ENCODE assay signal across 26 cellular contexts in the genomic region with DNA sequence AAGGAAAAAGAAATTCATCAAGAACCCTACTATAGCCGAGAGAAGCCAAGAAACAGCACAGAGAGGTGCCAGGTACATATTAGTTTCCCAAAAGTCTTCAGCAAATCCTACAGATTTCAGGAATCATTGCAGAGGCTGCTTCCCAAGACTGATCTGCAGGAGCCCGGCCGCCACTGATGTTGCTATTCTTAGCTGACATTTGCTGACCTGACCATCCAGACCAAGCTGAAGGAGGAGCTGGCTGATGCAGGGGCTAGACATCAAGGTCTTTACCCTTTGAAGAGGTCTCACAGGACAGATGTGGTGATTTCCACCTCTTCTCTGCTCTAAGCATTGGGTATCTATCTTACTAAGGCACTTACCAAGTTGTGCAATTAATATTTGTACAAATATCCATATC.
A peak's percentile ranks its signal among the peaks of the same experiment; 100 is the strongest.
DNase-seq lines count a peak whose midpoint lies in the region; ATAC-seq and TF ChIP-seq lines count a peak whose summit lies in the region.
"Had no signal": no experiment of that assay in that cellular context is flagged by ENCODE, and none has a peak within 500 bp of the region (broad histone marks: within the 10 kb centered on the region; RNA-seq: fewer than 3 reads in every experiment).

No MANE protein-coding gene starts in this region.

- DNase-seq in Karpas-422 (no peak), caudate nucleus (lab: John Stamatoyannopoulos, UW) (no peak), dorsolateral prefrontal cortex (no peak), neural progenitor cell (ENCODE audit: low spot score) (no peak), mesenteric fat pad (ENCODE audit: low spot score) (no peak), cardiac septum (ENCODE audit: low spot score) (no peak), stomach (no peak)
- DNase-seq: 8988T; ACHN; BE2C; C1 segment of cervical spinal cord; CD4-positive, alpha-beta memory T cell; CD4-positive, CD25-positive, alpha-beta regulatory T cell; CD8-positive, alpha-beta memory T cell; COR-L47; DMS 273 treated with DMSO at 0.1 percent for 48 hours; DMS153; DMS53; DMS79; DND-41; EL; GDM1 had no signal

- peaks cover 5% of the 10 kb centered on the region for H3K27me3 Mint-ChIP-seq in neural progenitor cell (ENCODE audit: insufficient read depth, low read depth)
- H3K27me3 Mint-ChIP-seq: CD4-positive, CD25-positive, alpha-beta regulatory T cell; CD8-positive, alpha-beta memory T cell had no signal

- H3K4me2 ChIP-seq in Karpas-422 (ENCODE audit: low read depth, low read length, poor library complexity, severe bottlenecking) (no peak overlapping the region), neural progenitor cell (no peak overlapping the region)
- H3K4me2 ChIP-seq: BLaER1 had no signal

- 73 to 89% (median 86%) methylated on average over 2 to 3 of the region's 3 CpGs for WGBS in stomach, 5 donors

- H4K20me1 ChIP-seq in Karpas-422 (ENCODE audit: insufficient read depth, low read depth, low read length) (no peaks in the 10 kb centered on the region), neural progenitor cell (ENCODE audit: low read depth) (no peaks in the 10 kb centered on the region)
- H4K20me1 ChIP-seq: BLaER1 had no signal

- no peak for TF ChIP-seq EP300 in stomach (IDR thresholded peaks at IDR 0.05)

- H3K9ac ChIP-seq in Karpas-422 (ENCODE audit: low read length) (no peak overlapping the region), neural progenitor cell (no peak overlapping the region)
- H3K9ac ChIP-seq: BLaER1 had no signal

- TF ChIP-seq POLR2A in stomach (IDR thresholded peaks at IDR 0.05) = no peak

- TF ChIP-seq CTCF in dorsolateral prefrontal cortex (IDR thresholded peaks at IDR 0.05 in 54 of 56, conservative IDR thresholded peaks at IDR 0.05 in 2 of 56; ENCODE audit: low read depth in 1 of 56, partially characterized antibody in 56 of 56) = no peak
- no peak for TF ChIP-seq CTCF in neural progenitor cell (IDR thresholded peaks at IDR 0.05)
- no peak for TF ChIP-seq CTCF in stomach (IDR thresholded peaks at IDR 0.05)

- H3K4me3 Mint-ChIP-seq in neural progenitor cell = no peak overlapping the region
- H3K4me3 Mint-ChIP-seq: CD14-positive monocyte; CD4-positive, alpha-beta memory T cell; CD4-positive, CD25-positive, alpha-beta regulatory T cell; CD8-positive, alpha-beta memory T cell had no signal

- H3K27ac ChIP-seq in Karpas-422 (ENCODE audit: low read length) (peak overlapping the region; percentile 82), caudate nucleus (ENCODE audit: low read depth, low read length) (peak overlapping the region; percentile 49), dorsolateral prefrontal cortex (peak overlapping the region in 31 of 59 donors; percentile 0 to 76 (median 39)), neural progenitor cell (no peak overlapping the region), stomach (no peak overlapping the region)
- H3K27ac ChIP-seq: BLaER1 had no signal

- peaks cover 27% of the 10 kb centered on the region for H3K9me3 Mint-ChIP-seq in neural progenitor cell

- H2AFZ ChIP-seq in Karpas-422 (ENCODE audit: low read length) (no peak overlapping the region), neural progenitor cell (replicated peaks) (no peak overlapping the region)

- peak overlapping the region; percentile 23 for H3K27ac Mint-ChIP-seq in neural progenitor cell
- H3K27ac Mint-ChIP-seq: CD14-positive monocyte; CD4-positive, alpha-beta memory T cell; CD4-positive, CD25-positive, alpha-beta regulatory T cell; CD8-positive, alpha-beta memory T cell had no signal

- peaks cover 33% of the 10 kb centered on the region for H3K36me3 Mint-ChIP-seq in neural progenitor cell
- H3K36me3 Mint-ChIP-seq: CD14-positive monocyte; CD4-positive, alpha-beta memory T cell; CD4-positive, CD25-positive, alpha-beta regulatory T cell; CD8-positive, alpha-beta memory T cell had no signal

- H3K27me3 ChIP-seq in Karpas-422 (ENCODE audit: low read length) (no peaks in the 10 kb centered on the region), dorsolateral prefrontal cortex (no peaks in the 10 kb centered on the region), neural progenitor cell (no peaks in the 10 kb centered on the region), stomach (no peaks in the 10 kb centered on the region)
- H3K27me3 ChIP-seq: BE2C, BLaER1 had no signal

- intact Hi-C loops in dorsolateral prefrontal cortex (cut with DNase I) (no loop called here), cardiac septum (cut with DNase I) (no loop called here), stomach (cut with DNase I; ENCODE audit: low total_unique reads) (no loop called here)

- H3K4me1 ChIP-seq in Karpas-422 (ENCODE audit: low read length) = peaks cover 40% of the 10 kb centered on the region
- H3K4me1 ChIP-seq in neural progenitor cell = peaks cover 27% of the 10 kb centered on the region
- H3K4me1 ChIP-seq in stomach = peaks cover 0 to 15% (median 3%) of the 10 kb centered on the region in 4 donors
- H3K4me1 ChIP-seq: BE2C had no signal

- H3K9me2 ChIP-seq in Karpas-422 (replicated peaks; ENCODE audit: insufficient read depth, low read length) = no peaks in the 10 kb centered on the region

- peaks cover 25% of the 10 kb centered on the region for H3K4me1 Mint-ChIP-seq in neural progenitor cell
- H3K4me1 Mint-ChIP-seq: CD14-positive monocyte; CD4-positive, alpha-beta memory T cell; CD4-positive, CD25-positive, alpha-beta regulatory T cell had no signal

- H3K36me3 ChIP-seq in Karpas-422 (ENCODE audit: insufficient read depth, low read length) (no peaks in the 10 kb centered on the region), neural progenitor cell (no peaks in the 10 kb centered on the region), stomach (no peaks in the 10 kb centered on the region)
- H3K36me3 ChIP-seq: BE2C, BLaER1 had no signal

- peaks cover 5% of the 10 kb centered on the region; the same call in 1 of the 2 replicates for H3K9me3 ChIP-seq in Karpas-422 (ENCODE audit: low read length)
- no peaks in the 10 kb centered on the region for H3K9me3 ChIP-seq in neural progenitor cell (ENCODE audit: low read depth)
- H3K9me3 ChIP-seq in stomach = peaks cover 0 to 9% (median 3%) of the 10 kb centered on the region in 4 donors
- H3K9me3 ChIP-seq: BE2C had no signal

- no peak for ATAC-seq in HG03139 (IDR thresholded peaks at IDR 0.05; ENCODE audit: unreplicated experiment)
- ATAC-seq: GM12878 had no signal

- H3K79me2 ChIP-seq in Karpas-422 (ENCODE audit: low read length) = no peaks in the 10 kb centered on the region
- H3K79me2 ChIP-seq in neural progenitor cell (ENCODE audit: low read depth) = no peaks in the 10 kb centered on the region

- H3K4me3 ChIP-seq in Karpas-422 (ENCODE audit: low read length) = no peak overlapping the region
- H3K4me3 ChIP-seq in dorsolateral prefrontal cortex = peak overlapping the region in 4 of 59 donors; percentile 11 to 24 (median 15)
- H3K4me3 ChIP-seq in neural progenitor cell = no peak overlapping the region
- no peak overlapping the region for H3K4me3 ChIP-seq in stomach
- H3K4me3 ChIP-seq: BLaER1, GM12878 had no signal

- no peaks in the 10 kb centered on the region for H3F3A ChIP-seq in neural progenitor cell (ENCODE audit: low read depth)

Comparison
In these comparisons a context has a peak if more than half of its experiments do, and no peak if none do; other contexts are left out.
1. H3K27ac ChIP-seq: peak in Karpas-422 (single experiment), caudate nucleus (single experiment) and dorsolateral prefrontal cortex (31 of 59); none in neural progenitor cell (single experiment) and stomach (0 of 5).